1 cellular context compared by ENCODE assay signal in genomic region chr4:7207791-7208231, GRCh38.
TF ChIP-seq lines count a peak whose summit lies in the region.

No MANE protein-coding gene starts in this region.

TF ChIP-seq in H1, 55 proteins besides CTCF, POLR2A, EP300 and RAD21 (continued from another document):
- TF ChIP-seq GTF2F1 (IDR thresholded peaks at IDR 0.05; ENCODE audit: borderline replicate concordance, low read depth, low read length) (no peak), CEBPB (IDR thresholded peaks at IDR 0.05; ENCODE audit: low read depth, low read length) (no peak), PHF8 (conservative IDR thresholded peaks at IDR 0.05; ENCODE audit: low read depth, low read length) (no peak), RBBP5 (IDR thresholded peaks at IDR 0.05; ENCODE audit: borderline replicate concordance, low read depth, low read length) (no peak), KDM4A (IDR thresholded peaks at IDR 0.05; ENCODE audit: low read depth, low read length, severe bottlenecking) (no peak), TBP (IDR thresholded peaks at IDR 0.05; ENCODE audit: low read depth, low read length) (no peak)
